1 cellular context compared by ENCODE assay signal in the genomic region with DNA sequence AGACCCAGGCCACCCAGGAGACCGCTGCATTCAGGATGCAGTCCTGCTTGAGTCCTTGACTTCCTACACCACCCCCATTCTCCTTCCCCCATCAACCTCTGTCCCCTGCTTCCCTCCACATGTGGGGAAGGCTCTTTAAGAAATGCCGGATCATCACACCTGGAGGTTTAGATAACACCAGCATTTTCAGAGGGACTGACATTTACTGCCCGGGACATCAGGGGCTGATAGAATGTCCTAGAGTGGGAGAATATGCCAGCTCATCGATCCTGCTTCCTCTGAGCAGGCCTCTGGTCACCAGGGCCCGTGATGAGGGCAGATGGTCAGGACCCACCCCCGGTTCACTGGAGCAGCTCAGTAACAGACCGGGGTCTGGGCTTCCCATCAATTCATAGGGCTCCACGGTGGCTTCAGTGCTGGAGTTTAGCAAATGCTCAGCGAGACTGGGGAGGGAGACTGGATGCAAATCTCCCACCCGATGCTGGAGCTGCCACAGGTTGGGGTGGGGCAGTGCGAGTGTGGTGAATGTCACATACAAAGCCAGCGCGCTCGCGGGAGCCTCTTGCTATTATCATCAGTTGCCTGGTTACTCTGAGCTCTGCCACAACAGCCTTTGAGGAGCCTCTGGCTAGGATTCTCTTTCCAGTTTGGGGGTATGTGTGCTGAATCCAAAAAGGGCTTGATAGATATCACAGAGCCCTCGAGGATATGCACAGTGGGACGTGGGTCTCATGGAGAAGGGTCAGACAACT.
TF ChIP-seq lines count a peak whose summit lies in the region.

No MANE protein-coding gene starts in this region.

TF ChIP-seq in K562, 482 proteins besides CTCF, POLR2A, EP300 and RAD21 (continued from another document):
- TF ChIP-seq SMAD2 (IDR thresholded peaks at IDR 0.05; ENCODE audit: low read depth, low read length) (no peak), SMARCA4 (IDR thresholded peaks at IDR 0.05) (peak; percentile 68), GATAD2B (IDR thresholded peaks at IDR 0.05; ENCODE audit: borderline replicate concordance) (no peak), ZNF764 (CRISPR knock-in tag; IDR thresholded peaks at IDR 0.05; ENCODE audit: low read depth) (no peak), ZEB2 (IDR thresholded peaks at IDR 0.05) (peak; percentile 51; the same call in 1 of the 2 replicates), CBFA2T3 (IDR thresholded peaks at IDR 0.05) (peak; percentile 81), ZNF79 (CRISPR knock-in tag; IDR thresholded peaks at IDR 0.05; ENCODE audit: low read depth) (no peak), ZNF316 (IDR thresholded peaks at IDR 0.05) (peak; percentile 89), TAL1 (IDR thresholded peaks at IDR 0.05) (peak; percentile 66; the same call in 1 of the 2 replicates), C11orf30 (IDR thresholded peaks at IDR 0.05; ENCODE audit: low read depth) (peak; percentile 79), ARID1B (IDR thresholded peaks at IDR 0.05) (peak; percentile 87), KHSRP (IDR thresholded peaks at IDR 0.05) (no peak), CBFA2T2 (conservative IDR thresholded peaks at IDR 0.05) (peak; percentile 60), RBM22 (IDR thresholded peaks at IDR 0.05; ENCODE audit: low read depth, low read length, poor library complexity, severe bottlenecking) (no peak), MAFF (IDR thresholded peaks at IDR 0.05; ENCODE audit: low read length) (peak; percentile 40), TRIM24 (IDR thresholded peaks at IDR 0.05) (peak; percentile 9 to 54; a peak in 1 of 4 replicates), CHD2 (IDR thresholded peaks at IDR 0.05; ENCODE audit: low read depth, low read length) (no peak), RFX1 (IDR thresholded peaks at IDR 0.05) (0 out of 2 replicates have a peak, but pooled peaks have one; percentile 27), NFIC (IDR thresholded peaks at IDR 0.05) (0 out of 2 replicates have a peak, but pooled peaks have one; percentile 35), TCF3 (CRISPR knock-in tag; IDR thresholded peaks at IDR 0.05) (peak; percentile 81), MTA2 (IDR thresholded peaks at IDR 0.05; ENCODE audit: low read depth) (0 out of 2 replicates have a peak, but pooled peaks have one; percentile 17), TEAD4 (IDR thresholded peaks at IDR 0.05; ENCODE audit: low read length) (peak; percentile 36; the same call in 1 of the 2 replicates), TEAD4 (CRISPR knock-in tag; IDR thresholded peaks at IDR 0.05; ENCODE audit: borderline replicate concordance) (no peak), MAFG (tag; conservative IDR thresholded peaks at IDR 0.05) (peak; percentile 79), CREM (IDR thresholded peaks at IDR 0.05; ENCODE audit: low read depth) (no peak), DPF2 (IDR thresholded peaks at IDR 0.05) (peak; percentile 74), CTBP1 (IDR thresholded peaks at IDR 0.05; ENCODE audit: borderline replicate concordance) (peak; percentile 34; the same call in 1 of the 2 replicates)
- TF ChIP-seq, protein P1, sequence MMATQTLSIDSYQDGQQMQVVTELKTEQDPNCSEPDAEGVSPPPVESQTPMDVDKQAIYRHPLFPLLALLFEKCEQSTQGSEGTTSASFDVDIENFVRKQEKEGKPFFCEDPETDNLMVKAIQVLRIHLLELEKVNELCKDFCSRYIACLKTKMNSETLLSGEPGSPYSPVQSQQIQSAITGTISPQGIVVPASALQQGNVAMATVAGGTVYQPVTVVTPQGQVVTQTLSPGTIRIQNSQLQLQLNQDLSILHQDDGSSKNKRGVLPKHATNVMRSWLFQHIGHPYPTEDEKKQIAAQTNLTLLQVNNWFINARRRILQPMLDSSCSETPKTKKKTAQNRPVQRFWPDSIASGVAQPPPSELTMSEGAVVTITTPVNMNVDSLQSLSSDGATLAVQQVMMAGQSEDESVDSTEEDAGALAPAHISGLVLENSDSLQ (IDR thresholded peaks at IDR 0.05): peak; percentile 12; the same call in 1 of the 2 replicates
- TF ChIP-seq, protein P2, sequence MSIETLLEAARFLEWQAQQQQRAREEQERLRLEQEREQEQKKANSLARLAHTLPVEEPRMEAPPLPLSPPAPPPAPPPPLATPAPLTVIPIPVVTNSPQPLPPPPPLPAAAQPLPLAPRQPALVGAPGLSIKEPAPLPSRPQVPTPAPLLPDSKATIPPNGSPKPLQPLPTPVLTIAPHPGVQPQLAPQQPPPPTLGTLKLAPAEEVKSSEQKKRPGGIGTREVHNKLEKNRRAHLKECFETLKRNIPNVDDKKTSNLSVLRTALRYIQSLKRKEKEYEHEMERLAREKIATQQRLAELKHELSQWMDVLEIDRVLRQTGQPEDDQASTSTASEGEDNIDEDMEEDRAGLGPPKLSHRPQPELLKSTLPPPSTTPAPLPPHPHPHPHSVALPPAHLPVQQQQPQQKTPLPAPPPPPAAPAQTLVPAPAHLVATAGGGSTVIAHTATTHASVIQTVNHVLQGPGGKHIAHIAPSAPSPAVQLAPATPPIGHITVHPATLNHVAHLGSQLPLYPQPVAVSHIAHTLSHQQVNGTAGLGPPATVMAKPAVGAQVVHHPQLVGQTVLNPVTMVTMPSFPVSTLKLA (conservative IDR thresholded peaks at IDR 0.05): peak in 1 of 2 experiments; percentile 46; a peak in 1 of 4 replicates
- TF ChIP-seq, protein P3, sequence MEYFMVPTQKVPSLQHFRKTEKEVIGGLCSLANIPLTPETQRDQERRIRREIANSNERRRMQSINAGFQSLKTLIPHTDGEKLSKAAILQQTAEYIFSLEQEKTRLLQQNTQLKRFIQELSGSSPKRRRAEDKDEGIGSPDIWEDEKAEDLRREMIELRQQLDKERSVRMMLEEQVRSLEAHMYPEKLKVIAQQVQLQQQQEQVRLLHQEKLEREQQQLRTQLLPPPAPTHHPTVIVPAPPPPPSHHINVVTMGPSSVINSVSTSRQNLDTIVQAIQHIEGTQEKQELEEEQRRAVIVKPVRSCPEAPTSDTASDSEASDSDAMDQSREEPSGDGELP (CRISPR knock-in tag; IDR thresholded peaks at IDR 0.05; ENCODE audit: borderline replicate concordance): 0 out of 2 replicates have a peak, but pooled peaks have one; percentile 14
